ENCODE assay signal across 8 cellular contexts in the genomic region with DNA sequence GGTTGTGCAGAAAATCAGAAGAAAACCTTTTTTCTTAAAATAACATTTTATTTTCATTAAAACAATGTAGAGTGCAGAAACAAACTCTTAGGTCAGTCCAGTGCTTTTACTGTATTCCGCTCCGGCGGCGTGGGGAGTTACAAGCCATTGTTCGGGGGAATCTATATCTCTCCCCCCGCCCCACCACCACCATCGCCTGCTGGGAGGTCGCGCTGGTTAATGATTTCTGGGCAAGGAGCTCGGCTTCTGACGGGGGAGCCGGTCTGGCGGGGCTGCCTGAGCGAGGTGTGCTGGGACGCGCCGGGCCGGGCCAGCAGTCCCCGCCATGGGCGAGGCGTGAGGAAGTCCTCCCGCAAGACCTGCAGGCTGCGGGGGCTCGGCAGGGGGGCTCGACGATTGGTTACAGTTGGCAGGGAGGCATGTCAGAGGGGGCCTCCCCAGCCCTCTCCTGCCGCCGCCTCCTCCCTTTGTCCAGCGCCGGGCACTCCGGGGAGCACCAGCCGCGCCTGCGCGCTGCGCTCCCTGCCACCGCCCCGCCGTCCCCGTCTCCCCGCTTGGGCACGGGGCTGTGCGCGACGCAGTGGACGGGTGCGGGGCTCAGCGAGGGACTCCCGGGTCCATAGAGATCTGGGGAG.
DNase-seq lines count a peak whose midpoint lies in the region; ATAC-seq, FAIRE-seq and TF ChIP-seq lines count a peak whose summit lies in the region.

No MANE protein-coding gene starts in this region.

- no peaks in the 10 kb centered on the region for H3K36me3 Mint-ChIP-seq in activated naive CD8-positive, alpha-beta T cell

- H3K4me3 ChIP-seq in neutrophil (ENCODE audit: low read depth in 1 of 2, low read length in 1 of 2) = peak overlapping the region; percentile 73 to 90

- H3K4me1 Mint-ChIP-seq in activated naive CD8-positive, alpha-beta T cell (ENCODE audit: low read depth) = peaks cover 47% of the 10 kb centered on the region

- ATAC-seq in HG03159 (IDR thresholded peaks at IDR 0.05; ENCODE audit: unreplicated experiment) (peak; percentile 18), HG03045 (IDR thresholded peaks at IDR 0.05; ENCODE audit: unreplicated experiment) (no peak), HG02938 (IDR thresholded peaks at IDR 0.05; ENCODE audit: unreplicated experiment) (no peak)

- H3K27me3 Mint-ChIP-seq in activated naive CD8-positive, alpha-beta T cell = peaks cover 4% of the 10 kb centered on the region

- H3K4me1 ChIP-seq in neutrophil (ENCODE audit: control insufficient read depth in 1 of 2, insufficient read depth in 1 of 2, low read depth in 1 of 2, low read length in 1 of 2) = peaks cover 49 to 55% of the 10 kb centered on the region in 2 experiments

- intact Hi-C loops in head of caudate nucleus (cut with DNase I) = loop anchor here (5.0 to 10.0 kb wide), 3 partner anchors 109 to 299 kb away; a partner anchor contains a TSS

- DNase-seq in ELR (ENCODE audit: low read depth) (peak; percentile 74), RCC 7860 (ENCODE audit: low spot score) (peak; percentile 71), head of caudate nucleus (peak in 39 of 42 donors; percentile 33 to 82 (median 63))

- H3K4me3 Mint-ChIP-seq in activated naive CD8-positive, alpha-beta T cell = peak overlapping the region; percentile 95

- no peaks in the 10 kb centered on the region for H3K9me3 Mint-ChIP-seq in activated naive CD8-positive, alpha-beta T cell (ENCODE audit: low read depth)

- H3K9me3 ChIP-seq in neutrophil = no peaks in the 10 kb centered on the region

- no peaks in the 10 kb centered on the region for H3K27me3 ChIP-seq in neutrophil

- H3K27ac Mint-ChIP-seq in activated naive CD8-positive, alpha-beta T cell = peak overlapping the region; percentile 22

- no peak for TF ChIP-seq CTCF in neutrophil (IDR thresholded peaks at IDR 0.05)

- FAIRE-seq in RCC 7860 (lab: Jason Lieb, UNC) = no peak

- H3K27ac ChIP-seq in neutrophil = peak overlapping the region; percentile 97

- H3K36me3 ChIP-seq in neutrophil = peaks cover 24% of the 10 kb centered on the region
